Comparison of ENCODE assay signal across 8 cellular contexts in the genomic region with DNA sequence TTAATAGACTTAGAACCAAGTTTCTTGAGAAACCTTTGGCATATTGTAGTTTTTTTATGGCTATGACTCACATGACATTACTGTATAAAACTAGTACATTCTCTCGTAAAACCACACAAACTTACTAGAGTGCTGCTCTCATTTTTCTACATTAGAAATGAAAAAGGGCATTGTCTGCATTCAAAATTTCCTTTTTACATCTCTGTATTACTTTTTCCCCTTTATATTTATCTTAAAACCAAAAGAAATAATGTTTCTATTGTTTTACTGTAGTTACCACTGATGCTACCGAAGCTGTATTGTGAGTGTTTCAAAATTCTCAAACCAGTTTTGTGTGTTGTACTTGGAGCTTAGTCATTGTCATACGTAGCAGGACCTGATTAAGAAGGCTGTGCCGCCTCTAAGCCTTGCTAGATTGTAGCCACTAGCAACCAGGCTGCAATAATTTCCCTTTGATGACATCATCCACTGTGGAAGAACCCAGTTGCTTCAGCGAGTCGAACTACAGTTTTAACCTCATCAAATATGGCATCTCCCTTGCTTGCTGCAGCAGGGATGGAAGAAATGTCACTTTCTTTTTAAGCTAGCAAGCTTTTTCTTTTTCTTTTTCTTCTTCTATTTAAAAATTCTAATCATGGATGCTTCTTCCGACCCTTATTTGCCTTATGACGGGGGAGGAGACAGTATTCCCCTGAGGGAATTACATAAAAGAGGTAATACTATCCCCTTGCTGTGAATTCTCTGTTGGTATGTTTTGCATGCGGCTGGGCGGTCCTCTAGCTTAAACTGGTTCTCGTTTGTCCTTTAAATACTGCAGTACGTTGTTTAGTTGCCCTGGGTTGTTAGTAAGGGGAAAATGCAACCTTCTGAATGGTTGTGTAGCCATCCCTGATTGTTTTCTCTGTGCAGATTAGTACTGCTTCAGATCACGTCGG. TPM values are rescaled to one million over a fixed set of nuclear protein-coding genes. Genes with fewer than 3 reads are reported as not detected.
DNase-seq lines count a peak whose midpoint lies in the region; ATAC-seq, FAIRE-seq and TF ChIP-seq lines count a peak whose summit lies in the region.

No MANE protein-coding gene starts in this region.

- no peaks in the 10 kb centered on the region for H3K27me3 Mint-ChIP-seq in MCF 10A (ENCODE audit: insufficient read depth, unreplicated experiment)

- DNase-seq in NCI-H1930 (lab: John Stamatoyannopoulos, UW) (peak; percentile 84 to 85), MCF 10A (ENCODE audit: unreplicated experiment) (peak; percentile 97), skeletal muscle cell (ENCODE audit: low read depth) (peak; percentile 95), RPMI8226 (no peak)

- H3K27ac Mint-ChIP-seq in MCF 10A (ENCODE audit: low read depth, unreplicated experiment), result peak overlapping the region; percentile 95

- peak; percentile 99 for ATAC-seq in GM18498 (IDR thresholded peaks at IDR 0.05; ENCODE audit: unreplicated experiment)
- ATAC-seq in HG02885 (IDR thresholded peaks at IDR 0.05; ENCODE audit: poor library complexity, unreplicated experiment), result peak; percentile 98

- H3K36me3 Mint-ChIP-seq in MCF 10A (ENCODE audit: insufficient read depth, unreplicated experiment), result peaks cover 6% of the 10 kb centered on the region

- POLR2A ChIA-PET in MCF 10A (lab: Yijun Ruan, JAX), result interaction anchor here (0.6 to 10.3 kb wide), 23 partner anchors 7 to 816 kb away, joined by 3 to 303 read pairs (median 5); a partner anchor contains a TSS

- no peak for TF ChIP-seq CTCF in MCF 10A (IDR thresholded peaks at IDR 0.05; ENCODE audit: unreplicated experiment)

- H3K4me3 Mint-ChIP-seq in MCF 10A (ENCODE audit: unreplicated experiment), result peak overlapping the region; percentile 87

- no TSS peak for BruUV-seq in MCF 10A (replicated peaks; lab: Mats Ljungman, UMichigan)

- FAIRE-seq in TTC549 (lab: Jason Lieb, UNC), result peak; percentile 13

- no peaks in the 10 kb centered on the region for H3K9me3 Mint-ChIP-seq in MCF 10A (ENCODE audit: unreplicated experiment)

- intact Hi-C loops in MCF 10A (cut with micrococcal nuclease), result loop anchor here (1.0 to 2.0 kb wide), 3 partner anchors 40 to 131 kb away; a partner anchor contains a TSS

- peaks cover 18% of the 10 kb centered on the region for H3K4me1 Mint-ChIP-seq in MCF 10A (ENCODE audit: insufficient read depth, unreplicated experiment)

- CTCF ChIA-PET in MCF 10A (lab: Yijun Ruan, JAX), result interaction anchor here (0.6 to 1.8 kb wide), 10 partner anchors 15 to 983 kb away, joined by 3 to 14 read pairs (median 3); a partner anchor contains a TSS

- H3K4me3 ChIP-seq in iPS-11a (ENCODE audit: low read depth, low read length) (peak overlapping the region; percentile 30), skeletal muscle cell (ENCODE audit: low read depth, low read length) (peak overlapping the region; percentile 53)

RNA-seq across cellular contexts. Expression of a gene that starts 39.6 kb away (rescaled TPM):
- 56.0 and 67.8 TPM in 2 replicates for total RNA-seq in MCF 10A (2022)

RNA-seq across cellular contexts. Expression of a gene that starts 47.6 kb away (rescaled TPM):
- 15.5 and 17.2 TPM in 2 replicates for total RNA-seq in MCF 10A (2022)
